In the genomic region with DNA sequence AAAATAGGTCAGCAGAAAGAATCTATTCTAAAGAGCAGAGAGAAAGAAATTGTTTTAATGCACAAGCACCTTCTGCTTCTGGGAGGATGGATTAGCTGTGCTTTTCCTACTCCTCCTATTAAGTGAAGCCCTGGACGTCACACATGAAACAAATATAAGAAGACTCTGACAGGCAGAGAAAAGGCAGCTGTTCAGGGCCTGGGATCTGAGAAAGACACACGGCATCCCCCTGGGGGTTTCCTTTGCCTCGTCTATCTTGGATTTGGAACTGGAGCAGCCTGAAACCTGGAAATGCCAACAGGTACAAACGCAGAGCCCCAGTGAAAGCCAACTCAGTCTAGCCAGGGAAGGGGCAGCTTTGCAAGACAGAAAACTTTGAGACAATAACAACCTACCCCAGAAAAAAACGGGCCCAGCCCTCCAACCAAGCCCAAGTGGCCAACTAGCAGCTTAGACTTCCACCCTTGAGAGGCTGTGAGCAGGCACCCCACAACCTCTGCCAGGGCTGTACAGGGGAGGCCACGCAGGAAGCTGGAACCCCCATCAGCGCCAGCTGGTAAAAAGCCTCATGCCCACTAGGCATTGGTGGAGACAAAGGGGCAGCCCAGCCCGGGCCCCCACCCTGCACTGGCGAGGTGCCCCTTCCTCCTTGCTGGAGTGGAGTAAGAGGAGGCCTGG, we compare ENCODE assay signal across 10 cellular contexts. TPM values are rescaled to one million over a fixed set of nuclear protein-coding genes. Genes with fewer than 3 reads are reported as not detected.
DNase-seq lines count a peak whose midpoint lies in the region; ATAC-seq and TF ChIP-seq lines count a peak whose summit lies in the region.
"Had no signal": no experiment of that assay in that cellular context is flagged by ENCODE, and none has a peak within 500 bp of the region (broad histone marks: within the 10 kb centered on the region; RNA-seq: fewer than 3 reads in every experiment).

No MANE protein-coding gene starts in this region.

- H3K27me3 Mint-ChIP-seq in CD4-positive, CD25-positive, alpha-beta regulatory T cell = no peaks in the 10 kb centered on the region
- H3K27me3 Mint-ChIP-seq in dendritic cell treated with granulocyte-macrophage colony-stimulating factor and Interleukin-4, amounts not matched to agents 40 ng/mL and 50 ng/mL, for 4 days = no peaks in the 10 kb centered on the region
- H3K27me3 Mint-ChIP-seq in natural killer cell (ENCODE audit: low read depth in 2 of 2) = no peaks in the 10 kb centered on the region

- H3K4me1 Mint-ChIP-seq in CD4-positive, CD25-positive, alpha-beta regulatory T cell = peaks cover 8 to 84% (median 47%) of the 10 kb centered on the region in 4 donors
- peaks cover 70% of the 10 kb centered on the region for H3K4me1 Mint-ChIP-seq in dendritic cell treated with granulocyte-macrophage colony-stimulating factor and Interleukin-4, amounts not matched to agents 40 ng/mL and 50 ng/mL, for 4 days (ENCODE audit: low read depth)
- H3K4me1 Mint-ChIP-seq in natural killer cell = peaks cover 41 to 48% of the 10 kb centered on the region in 2 donors

- no peak overlapping the region for H3K4me3 ChIP-seq in CD4-positive, CD25-positive, alpha-beta regulatory T cell (ENCODE audit: low read depth, low read length)
- no peak overlapping the region for H3K4me3 ChIP-seq in foreskin fibroblast (ENCODE audit: low read depth in 1 of 2, low read length in 2 of 2)

- H3K4me1 ChIP-seq in CD4-positive, CD25-positive, alpha-beta regulatory T cell (ENCODE audit: control insufficient read depth, insufficient read depth, low read length, poor library complexity, severe bottlenecking) = peaks cover 56% of the 10 kb centered on the region

- no peaks in the 10 kb centered on the region for H3K9me3 ChIP-seq in CD4-positive, CD25-positive, alpha-beta regulatory T cell (ENCODE audit: control insufficient read depth in 2 of 2, low read length in 2 of 2)

- H3K27ac ChIP-seq in CD4-positive, CD25-positive, alpha-beta regulatory T cell (ENCODE audit: insufficient read depth, low read length, poor library complexity, severe bottlenecking) = peak overlapping the region; percentile 60

- peaks cover 0 to 2% (median 0%) of the 10 kb centered on the region in 7 donors for H3K9me3 Mint-ChIP-seq in CD4-positive, CD25-positive, alpha-beta regulatory T cell
- H3K9me3 Mint-ChIP-seq in dendritic cell treated with granulocyte-macrophage colony-stimulating factor and Interleukin-4, amounts not matched to agents 40 ng/mL and 50 ng/mL, for 4 days = no peaks in the 10 kb centered on the region
- no peaks in the 10 kb centered on the region for H3K9me3 Mint-ChIP-seq in natural killer cell

- peak overlapping the region; percentile 69 to 91 (median 90) for H3K27ac Mint-ChIP-seq in CD4-positive, CD25-positive, alpha-beta regulatory T cell
- peak overlapping the region; percentile 42 for H3K27ac Mint-ChIP-seq in dendritic cell treated with granulocyte-macrophage colony-stimulating factor and Interleukin-4, amounts not matched to agents 40 ng/mL and 50 ng/mL, for 4 days
- H3K27ac Mint-ChIP-seq in natural killer cell = peak overlapping the region; percentile 57 to 72

- peaks cover 38% of the 10 kb centered on the region for H3K36me3 ChIP-seq in CD4-positive, CD25-positive, alpha-beta regulatory T cell (ENCODE audit: control insufficient read depth, insufficient read depth, low read length)

- no peaks in the 10 kb centered on the region for H3K27me3 ChIP-seq in CD4-positive, CD25-positive, alpha-beta regulatory T cell (ENCODE audit: control insufficient read depth, insufficient read depth, low read length)

- peak in 1 of 2 donors; percentile 16 for ATAC-seq in CD4-positive, CD25-positive, alpha-beta regulatory T cell (ENCODE audit: low read depth in 2 of 2)
- ATAC-seq in natural killer cell (peak in 2 of 3 donors; percentile 7 to 29), HG02870 (IDR thresholded peaks at IDR 0.05; ENCODE audit: unreplicated experiment) (no peak), left colon (no peak)
- ATAC-seq: PC-3 had no signal

- peaks cover 13% of the 10 kb centered on the region for H3K36me3 Mint-ChIP-seq in CD4-positive, CD25-positive, alpha-beta regulatory T cell
- H3K36me3 Mint-ChIP-seq in dendritic cell treated with granulocyte-macrophage colony-stimulating factor and Interleukin-4, amounts not matched to agents 40 ng/mL and 50 ng/mL, for 4 days (ENCODE audit: low read depth) = peaks cover 77% of the 10 kb centered on the region
- H3K36me3 Mint-ChIP-seq in natural killer cell = no peaks in the 10 kb centered on the region

- intact Hi-C loops in dendritic cell treated with granulocyte-macrophage colony-stimulating factor and Interleukin-4, amounts not matched to agents 40 ng/mL and 50 ng/mL, for 4 days (cut with micrococcal nuclease) = loop anchor here (10.0 kb wide), 1 partner anchor 146 kb away; no protein-coding TSS in a partner anchor
- intact Hi-C loops in natural killer cell (cut with micrococcal nuclease) = no loop called here
- intact Hi-C loops in left colon (cut with DNase I, micrococcal nuclease) = no loop called here

- DNase-seq in CD4-positive, CD25-positive, alpha-beta regulatory T cell = no peak
- DNase-seq in LHCN-M2 (ENCODE audit: low read depth) (peak; percentile 60), natural killer cell (no peak), NCI-H128 (lab: John Stamatoyannopoulos, UW; ENCODE audit: unreplicated experiment) (no peak), left colon (no peak), foreskin fibroblast (no peak)
- DNase-seq: NCI-H1436 treated with DMSO at 0.1 percent for 48 hours, PC-3 had no signal

- H3K4me3 Mint-ChIP-seq in CD4-positive, CD25-positive, alpha-beta regulatory T cell = peak overlapping the region; percentile 8 to 78 (median 56)
- no peak overlapping the region for H3K4me3 Mint-ChIP-seq in dendritic cell treated with granulocyte-macrophage colony-stimulating factor and Interleukin-4, amounts not matched to agents 40 ng/mL and 50 ng/mL, for 4 days
- H3K4me3 Mint-ChIP-seq in natural killer cell = peak overlapping the region; percentile 3

- TF ChIP-seq CTCF in natural killer cell (IDR thresholded peaks at IDR 0.05) (no peak), foreskin fibroblast (IDR thresholded peaks at IDR 0.05; ENCODE audit: low read depth, low read length) (no peak)

RNA-seq across cellular contexts. Expression of a gene that starts 7.3 kb away (rescaled TPM):
- total RNA-seq in CD4-positive, CD25-positive, alpha-beta regulatory T cell = 105 TPM
- 10 to 100 TPM; 75.5 to 94.3 (median 81.5) TPM for polyA plus RNA-seq in CD4-positive, CD25-positive, alpha-beta regulatory T cell
- total RNA-seq in LHCN-M2 (2014; rRNA removed) (70.0 and 82.8 TPM in 2 replicates), natural killer cell (10 to 100 TPM; 50.0 to 71.2 (median 55.6) TPM), left colon (10 to 100 TPM; 35.4 to 39.9 TPM)
- 36.9 TPM for polyA plus RNA-seq in LHCN-M2 (2012)

RNA-seq across cellular contexts. Expression of a gene that starts 31.7 kb away (rescaled TPM):
- 42.5 TPM for total RNA-seq in CD4-positive, CD25-positive, alpha-beta regulatory T cell
- 10 to 100 TPM; 19.8 to 34.0 (median 23.0) TPM for polyA plus RNA-seq in CD4-positive, CD25-positive, alpha-beta regulatory T cell
- total RNA-seq in LHCN-M2 (2014; rRNA removed) (13.1 and 14.0 TPM in 2 replicates), natural killer cell (10 to 100 TPM; 47.4 to 53.7 (median 53.2) TPM), left colon (10 to 100 TPM; 40.7 to 45.2 TPM)
- polyA plus RNA-seq in LHCN-M2 (2012) = 19.0 TPM

Comparison
In these comparisons a context has a peak if more than half of its experiments do, and no peak if none do; other contexts are left out.
1. ATAC-seq: peak in natural killer cell (2 of 3); none in HG02870 (single experiment) and left colon (single experiment).
2. Peak in every context shown above with its lines, with median percentiles within 50 percentile points of each other: H3K27ac Mint-ChIP-seq.